In genomic region chr20:63101781-63102719, GRCh38 we compare ENCODE assay signal across 8 cellular contexts.
DNase-seq lines count a peak whose midpoint lies in the region; ATAC-seq and TF ChIP-seq lines count a peak whose summit lies in the region.

No MANE protein-coding gene starts in this region.

- H3K4me1 ChIP-seq in CD8-positive, alpha-beta memory T cell (ENCODE audit: insufficient read depth, low read length) = no peaks in the 10 kb centered on the region
- H3K4me1 ChIP-seq in HEK293 (ENCODE audit: control insufficient read depth, insufficient read depth, low read length) = no peaks in the 10 kb centered on the region; the same call in 1 of the 2 replicates
- no peaks in the 10 kb centered on the region; the same call in 1 of the 2 replicates for H3K4me1 ChIP-seq in iPS-20b (ENCODE audit: insufficient read depth, low read length)

- POLR2A ChIA-PET in CD8-positive, alpha-beta memory T cell (lab: Charles Lee) = no interaction called here
- POLR2A ChIA-PET in HEK293 (lab: Yijun Ruan, JAX) = no interaction called here

- H3K9me3 ChIP-seq in CD8-positive, alpha-beta memory T cell (ENCODE audit: low read length) = no peaks in the 10 kb centered on the region
- H3K9me3 ChIP-seq in HEK293 (ENCODE audit: control insufficient read depth, insufficient read depth, low read depth, low read length) = no peaks in the 10 kb centered on the region
- no peaks in the 10 kb centered on the region for H3K9me3 ChIP-seq in T-helper 17 cell (ENCODE audit: control insufficient read depth, low read length, poor library complexity, severe bottlenecking)
- H3K9me3 ChIP-seq in iPS-20b (ENCODE audit: insufficient read depth, low read depth, low read length) = peaks cover 2% of the 10 kb centered on the region; the same call in 1 of the 2 replicates

- peak; percentile 71 for ATAC-seq in T-helper 17 cell

- H3K4me3 ChIP-seq in CD8-positive, alpha-beta memory T cell (ENCODE audit: low read length) = peak overlapping the region; percentile 82
- H3K4me3 ChIP-seq in HEK293 (ENCODE audit: low read depth, low read length) (peak overlapping the region; percentile 36), astrocyte of the spinal cord (ENCODE audit: low read depth, low read length) (peak overlapping the region; percentile 37), iPS-20b (ENCODE audit: low read length) (peak overlapping the region; percentile 57), skin epidermis (peak overlapping the region; percentile 45 to 67 (median 53))

- H3K9ac ChIP-seq in iPS-20b (ENCODE audit: low read depth, low read length) = no peak overlapping the region

- H3K4me3 Mint-ChIP-seq in CD8-positive, alpha-beta memory T cell = peak overlapping the region; percentile 89 to 95 (median 89)
- H3K4me3 Mint-ChIP-seq in T-helper 17 cell = peak overlapping the region; percentile 92

- H3K9me3 Mint-ChIP-seq in CD8-positive, alpha-beta memory T cell = peaks cover 0 to 3% (median 0%) of the 10 kb centered on the region in 5 donors

- peaks cover 2 to 8% (median 7%) of the 10 kb centered on the region in 3 donors for H3K4me1 Mint-ChIP-seq in CD8-positive, alpha-beta memory T cell
- peaks cover 2% of the 10 kb centered on the region for H3K4me1 Mint-ChIP-seq in T-helper 17 cell

- TF ChIP-seq CTCF in HEK293 (tag by site-specific recombination; IDR thresholded peaks at IDR 0.05) (no peak), astrocyte of the spinal cord (IDR thresholded peaks at IDR 0.05; ENCODE audit: low read depth, low read length) (no peak)

- H3K27ac ChIP-seq in CD8-positive, alpha-beta memory T cell (ENCODE audit: low read depth, low read length) = peak overlapping the region; percentile 87
- H3K27ac ChIP-seq in HEK293 (ENCODE audit: extremely low read depth, low read depth, low read length) (no peak overlapping the region), iPS-20b (ENCODE audit: low read length) (no peak overlapping the region), skin epidermis (peak overlapping the region in 19 of 21 experiments; percentile 31 to 84 (median 73))

- DNase-seq in CD8-positive, alpha-beta memory T cell = peak; percentile 30 to 79 (median 73)
- DNase-seq in T-helper 17 cell (peak; percentile 36 to 43 (median 39)), astrocyte of the spinal cord (ENCODE audit: low read depth, low spot score) (peak; percentile 30), NCI-H1436 (lab: John Stamatoyannopoulos, UW) (no peak), NCI-H2081 treated with DMSO at 0.1 percent for 48 hours (lab: John Stamatoyannopoulos, UW) (no peak)

- CTCF ChIA-PET in CD8-positive, alpha-beta memory T cell (lab: Charles Lee) = interaction anchor here (0.8 kb wide), 1 partner anchor 801 kb away, joined by 3 read pairs; no protein-coding TSS in a partner anchor
- CTCF ChIA-PET in HEK293 (lab: Yijun Ruan, JAX) = interaction anchor here (1.1 kb wide), 2 partner anchors 45 to 46 kb away, joined by 3 to 7 read pairs; no protein-coding TSS in a partner anchor

- H3K36me3 ChIP-seq in CD8-positive, alpha-beta memory T cell (ENCODE audit: insufficient read depth, low read length) = no peaks in the 10 kb centered on the region
- H3K36me3 ChIP-seq in HEK293 (ENCODE audit: control insufficient read depth in 2 of 2, insufficient read depth in 1 of 2, low read length in 2 of 2) = no peaks in the 10 kb centered on the region
- no peaks in the 10 kb centered on the region for H3K36me3 ChIP-seq in iPS-20b (ENCODE audit: insufficient read depth, low read depth, low read length)

- H3K27me3 Mint-ChIP-seq in CD8-positive, alpha-beta memory T cell = peaks cover 0 to 5% of the 10 kb centered on the region in 2 donors
- H3K27me3 Mint-ChIP-seq in T-helper 17 cell = no peaks in the 10 kb centered on the region

- in situ Hi-C loops in astrocyte of the spinal cord (cut with HindIII; ENCODE audit: low sequenced_read_pairs) = no loop called here

- H3K27ac Mint-ChIP-seq in CD8-positive, alpha-beta memory T cell = peak overlapping the region; percentile 92 to 97 (median 94)
- peak overlapping the region; percentile 92 for H3K27ac Mint-ChIP-seq in T-helper 17 cell

- no peaks in the 10 kb centered on the region for H3K27me3 ChIP-seq in CD8-positive, alpha-beta memory T cell (ENCODE audit: insufficient read depth, low read length, poor library complexity, severe bottlenecking)
- H3K27me3 ChIP-seq in iPS-20b (ENCODE audit: insufficient read depth, low read length) = peaks cover 62% of the 10 kb centered on the region

- H3K36me3 Mint-ChIP-seq in CD8-positive, alpha-beta memory T cell = peaks cover 0 to 9% (median 0%) of the 10 kb centered on the region in 3 donors
- no peaks in the 10 kb centered on the region for H3K36me3 Mint-ChIP-seq in T-helper 17 cell (ENCODE audit: low read depth)

TF ChIP-seq in HEK293, 187 proteins besides CTCF, POLR2A, EP300 and RAD21 (continues in another document):
- TF ChIP-seq GLIS1 (tag by site-specific recombination; IDR thresholded peaks at IDR 0.05) (no peak), ZBTB6 (tag by site-specific recombination; IDR thresholded peaks at IDR 0.05) (peak; percentile 61; the same call in 1 of the 2 replicates), MEIS1 (CRISPR knock-in tag; IDR thresholded peaks at IDR 0.05; ENCODE audit: borderline replicate concordance) (no peak), KLF8 (tag by site-specific recombination; IDR thresholded peaks at IDR 0.05) (peak; percentile 38; the same call in 1 of the 2 replicates), ZBTB20 (tag by site-specific recombination; IDR thresholded peaks at IDR 0.05) (peak; percentile 94), ZNF596 (tag by site-specific recombination; IDR thresholded peaks at IDR 0.05) (peak; percentile 90), ZEB2 (tag by site-specific recombination; IDR thresholded peaks at IDR 0.05) (peak; percentile 70; the same call in 1 of the 2 replicates), ZBTB8A (tag by site-specific recombination; IDR thresholded peaks at IDR 0.05) (peak; percentile 75), TSHZ1 (tag by site-specific recombination; IDR thresholded peaks at IDR 0.05; ENCODE audit: borderline replicate concordance) (no peak), ZNF2 (tag by site-specific recombination; IDR thresholded peaks at IDR 0.05) (no peak; the same call in 1 of the 2 replicates)
- TF ChIP-seq, protein P1, sequence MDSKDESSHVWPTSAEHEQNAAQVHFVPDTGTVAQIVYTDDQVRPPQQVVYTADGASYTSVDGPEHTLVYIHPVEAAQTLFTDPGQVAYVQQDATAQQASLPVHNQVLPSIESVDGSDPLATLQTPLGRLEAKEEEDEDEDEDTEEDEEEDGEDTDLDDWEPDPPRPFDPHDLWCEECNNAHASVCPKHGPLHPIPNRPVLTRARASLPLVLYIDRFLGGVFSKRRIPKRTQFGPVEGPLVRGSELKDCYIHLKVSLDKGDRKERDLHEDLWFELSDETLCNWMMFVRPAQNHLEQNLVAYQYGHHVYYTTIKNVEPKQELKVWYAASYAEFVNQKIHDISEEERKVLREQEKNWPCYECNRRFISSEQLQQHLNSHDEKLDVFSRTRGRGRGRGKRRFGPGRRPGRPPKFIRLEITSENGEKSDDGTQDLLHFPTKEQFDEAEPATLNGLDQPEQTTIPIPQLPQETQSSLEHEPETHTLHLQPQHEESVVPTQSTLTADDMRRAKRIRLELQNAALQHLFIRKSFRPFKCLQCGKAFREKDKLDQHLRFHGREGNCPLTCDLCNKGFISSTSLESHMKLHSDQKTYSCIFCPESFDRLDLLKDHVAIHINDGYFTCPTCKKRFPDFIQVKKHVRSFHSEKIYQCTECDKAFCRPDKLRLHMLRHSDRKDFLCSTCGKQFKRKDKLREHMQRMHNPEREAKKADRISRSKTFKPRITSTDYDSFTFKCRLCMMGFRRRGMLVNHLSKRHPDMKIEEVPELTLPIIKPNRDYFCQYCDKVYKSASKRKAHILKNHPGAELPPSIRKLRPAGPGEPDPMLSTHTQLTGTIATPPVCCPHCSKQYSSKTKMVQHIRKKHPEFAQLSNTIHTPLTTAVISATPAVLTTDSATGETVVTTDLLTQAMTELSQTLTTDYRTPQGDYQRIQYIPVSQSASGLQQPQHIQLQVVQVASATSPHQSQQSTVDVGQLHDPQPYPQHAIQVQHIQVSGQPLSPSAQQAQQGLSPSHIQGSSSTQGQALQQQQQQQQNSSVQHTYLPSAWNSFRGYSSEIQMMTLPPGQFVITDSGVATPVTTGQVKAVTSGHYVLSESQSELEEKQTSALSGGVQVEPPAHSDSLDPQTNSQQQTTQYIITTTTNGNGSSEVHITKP (tag by site-specific recombination; IDR thresholded peaks at IDR 0.05) = peak; percentile 58

Comparison
In these comparisons a context has a peak if more than half of its experiments do, and no peak if none do; other contexts are left out.
1. DNase-seq: peak in CD8-positive, alpha-beta memory T cell (5 of 5), T-helper 17 cell (3 of 3) and astrocyte of the spinal cord (single experiment); none in NCI-H1436 (single experiment) and NCI-H2081 treated with DMSO at 0.1 percent for 48 hours (single experiment).
2. H3K27ac ChIP-seq: peak in CD8-positive, alpha-beta memory T cell (single experiment) and skin epidermis (19 of 21); none in HEK293 (single experiment) and iPS-20b (single experiment).
3. Peak in every context shown above with its lines, with median percentiles within 50 percentile points of each other: H3K4me3 ChIP-seq.